ENCODE assay signal across 34 cellular contexts in genomic region chr18:27045342-27045741, GRCh38.
"Had no signal": no experiment of that assay in that cellular context is flagged by ENCODE, and none has a peak within 500 bp of the region (broad histone marks: within the 10 kb centered on the region; RNA-seq: fewer than 3 reads in every experiment).

No MANE protein-coding gene starts in this region.

- H3K4me1 ChIP-seq: adrenal gland, ascending aorta, body of pancreas, breast epithelium had no signal

- H3K9me3 ChIP-seq: adrenal gland, ascending aorta, body of pancreas, breast epithelium had no signal

- H3K36me3 ChIP-seq: adrenal gland, ascending aorta, brain microvascular endothelial cell, breast epithelium, cardiac muscle cell had no signal

- DNase-seq: activated effector memory CD4-positive, alpha-beta T cell treated with anti-CD3 and anti-CD28 coated beads, Interleukin-2, amount 50 U/mL, for 16 hours; activated effector memory CD4-positive, alpha-beta T cell treated with Interleukin-2 at 50 U/mL for 16 hours; activated gamma-delta T cell; activated gamma-delta T cell treated with Interleukin-2 at 50 U/mL for 16 hours; activated naive CD4-positive, alpha-beta T cell; activated naive CD4-positive, alpha-beta T cell treated with anti-CD3 and anti-CD28 coated beads for 36 hours; activated naive CD4-positive, alpha-beta T cell treated with anti-CD3 and anti-CD28 coated beads, Interleukin-2, amount 10 ng/mL, durations not matched to agents 7 days and 5 days; activated naive CD4-positive, alpha-beta T cell treated with anti-CD3 and anti-CD28 coated beads, Interleukin-2, amount 50 U/mL, for 16 hours; activated naive CD4-positive, alpha-beta T cell treated with Interleukin-2 at 50 U/mL for 16 hours; activated naive CD8-positive, alpha-beta T cell treated with anti-CD3 and anti-CD28 coated beads for 36 hours; activated naive CD8-positive, alpha-beta T cell treated with anti-CD3 and anti-CD28 coated beads, Interleukin-2, amount 10 ng/mL, durations not matched to agents 7 days and 5 days; activated naive CD8-positive, alpha-beta T cell treated with anti-CD3 and anti-CD28 coated beads, Interleukin-2, amount 50 U/mL, for 24 hours; activated T-cell treated with anti-CD3 and anti-CD28 coated beads, Interleukin-2, amount 50 U/mL, for 1 hour; activated T-cell treated with anti-CD3 and anti-CD28 coated beads, Interleukin-2, amount 50 U/mL, for 24 hours; activated T-cell treated with anti-CD3 and anti-CD28 coated beads, Interleukin-2, amount 50 U/mL, for 4 hours; activated T-cell treated with anti-CD3 and anti-CD28 coated beads, Interleukin-2, amount 50 U/mL, for 48 hours; activated T-cell treated with anti-CD3 and anti-CD28 coated beads, Interleukin-2, amount 50 U/mL, for 72 hours; adrenal gland; amniotic stem cell; amygdala; anterior cingulate cortex; aorta; body of pancreas; brain microvascular endothelial cell; caudate nucleus; central memory CD4-positive, alpha-beta T cell; cerebellar nuclear complex had no signal

- H3K27ac ChIP-seq: adrenal gland, ascending aorta, body of pancreas, brain microvascular endothelial cell, breast epithelium, cardiac muscle cell had no signal

- FAIRE-seq: astrocyte, bronchial epithelial cell had no signal

- H3K4me3 ChIP-seq: adrenal gland, ascending aorta, body of pancreas, breast epithelium, cardiac muscle cell had no signal

- ATAC-seq: activated naive CD4-positive, alpha-beta T cell treated with anti-CD3 and anti-CD28 coated beads, Interleukin-2, amount 50 U/mL, for 72 hours; activated naive CD8-positive, alpha-beta T cell treated with anti-CD3 and anti-CD28 coated beads, Interleukin-2, amount 50 U/mL, for 24 hours; activated T-cell treated with anti-CD3 and anti-CD28 coated beads, Interleukin-2, amount 50 U/mL, for 4 hours; activated T-cell treated with anti-CD3 and anti-CD28 coated beads, Interleukin-2, amount 50 U/mL, for 72 hours; activated T-helper 17 cell treated with anti-CD3 and anti-CD28 coated beads, Interleukin-2, amount 50 U/mL, for 72 hours; body of pancreas had no signal

- H3K27me3 ChIP-seq: adrenal gland, ascending aorta, body of pancreas, brain microvascular endothelial cell, breast epithelium, cardiac muscle cell had no signal
